ENCODE assay signal across 1 cellular context in genomic region chr1:36153476-36153875, GRCh38.
TF ChIP-seq lines count a peak whose summit lies in the region.

No MANE protein-coding gene starts in this region.

TF ChIP-seq in HepG2, 621 proteins besides CTCF, POLR2A, EP300 and RAD21:
- TF ChIP-seq ZFX (CRISPR knock-in tag; IDR thresholded peaks at IDR 0.05; ENCODE audit: low read depth), result no peak
- no peak for TF ChIP-seq RARG (CRISPR knock-in tag; IDR thresholded peaks at IDR 0.05; ENCODE audit: low read depth)
- TF ChIP-seq, protein P1, sequence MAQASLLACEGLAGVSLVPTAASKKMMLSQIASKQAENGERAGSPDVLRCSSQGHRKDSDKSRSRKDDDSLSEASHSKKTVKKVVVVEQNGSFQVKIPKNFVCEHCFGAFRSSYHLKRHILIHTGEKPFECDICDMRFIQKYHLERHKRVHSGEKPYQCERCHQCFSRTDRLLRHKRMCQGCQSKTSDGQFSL (CRISPR knock-in tag; IDR thresholded peaks at IDR 0.05), result no peak
- TF ChIP-seq, protein P2, sequence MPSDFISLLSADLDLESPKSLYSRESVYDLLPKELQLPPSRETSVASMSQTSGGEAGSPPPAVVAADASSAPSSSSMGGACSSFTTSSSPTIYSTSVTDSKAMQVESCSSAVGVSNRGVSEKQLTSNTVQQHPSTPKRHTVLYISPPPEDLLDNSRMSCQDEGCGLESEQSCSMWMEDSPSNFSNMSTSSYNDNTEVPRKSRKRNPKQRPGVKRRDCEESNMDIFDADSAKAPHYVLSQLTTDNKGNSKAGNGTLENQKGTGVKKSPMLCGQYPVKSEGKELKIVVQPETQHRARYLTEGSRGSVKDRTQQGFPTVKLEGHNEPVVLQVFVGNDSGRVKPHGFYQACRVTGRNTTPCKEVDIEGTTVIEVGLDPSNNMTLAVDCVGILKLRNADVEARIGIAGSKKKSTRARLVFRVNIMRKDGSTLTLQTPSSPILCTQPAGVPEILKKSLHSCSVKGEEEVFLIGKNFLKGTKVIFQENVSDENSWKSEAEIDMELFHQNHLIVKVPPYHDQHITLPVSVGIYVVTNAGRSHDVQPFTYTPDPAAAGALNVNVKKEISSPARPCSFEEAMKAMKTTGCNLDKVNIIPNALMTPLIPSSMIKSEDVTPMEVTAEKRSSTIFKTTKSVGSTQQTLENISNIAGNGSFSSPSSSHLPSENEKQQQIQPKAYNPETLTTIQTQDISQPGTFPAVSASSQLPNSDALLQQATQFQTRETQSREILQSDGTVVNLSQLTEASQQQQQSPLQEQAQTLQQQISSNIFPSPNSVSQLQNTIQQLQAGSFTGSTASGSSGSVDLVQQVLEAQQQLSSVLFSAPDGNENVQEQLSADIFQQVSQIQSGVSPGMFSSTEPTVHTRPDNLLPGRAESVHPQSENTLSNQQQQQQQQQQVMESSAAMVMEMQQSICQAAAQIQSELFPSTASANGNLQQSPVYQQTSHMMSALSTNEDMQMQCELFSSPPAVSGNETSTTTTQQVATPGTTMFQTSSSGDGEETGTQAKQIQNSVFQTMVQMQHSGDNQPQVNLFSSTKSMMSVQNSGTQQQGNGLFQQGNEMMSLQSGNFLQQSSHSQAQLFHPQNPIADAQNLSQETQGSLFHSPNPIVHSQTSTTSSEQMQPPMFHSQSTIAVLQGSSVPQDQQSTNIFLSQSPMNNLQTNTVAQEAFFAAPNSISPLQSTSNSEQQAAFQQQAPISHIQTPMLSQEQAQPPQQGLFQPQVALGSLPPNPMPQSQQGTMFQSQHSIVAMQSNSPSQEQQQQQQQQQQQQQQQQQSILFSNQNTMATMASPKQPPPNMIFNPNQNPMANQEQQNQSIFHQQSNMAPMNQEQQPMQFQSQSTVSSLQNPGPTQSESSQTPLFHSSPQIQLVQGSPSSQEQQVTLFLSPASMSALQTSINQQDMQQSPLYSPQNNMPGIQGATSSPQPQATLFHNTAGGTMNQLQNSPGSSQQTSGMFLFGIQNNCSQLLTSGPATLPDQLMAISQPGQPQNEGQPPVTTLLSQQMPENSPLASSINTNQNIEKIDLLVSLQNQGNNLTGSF (CRISPR knock-in tag; IDR thresholded peaks at IDR 0.05), result no peak
- TF ChIP-seq REL (CRISPR knock-in tag; conservative IDR thresholded peaks at IDR 0.05), result no peak
- no peak for TF ChIP-seq ZNF644 (CRISPR knock-in tag; IDR thresholded peaks at IDR 0.05; ENCODE audit: low read depth)
- TF ChIP-seq, protein P3, sequence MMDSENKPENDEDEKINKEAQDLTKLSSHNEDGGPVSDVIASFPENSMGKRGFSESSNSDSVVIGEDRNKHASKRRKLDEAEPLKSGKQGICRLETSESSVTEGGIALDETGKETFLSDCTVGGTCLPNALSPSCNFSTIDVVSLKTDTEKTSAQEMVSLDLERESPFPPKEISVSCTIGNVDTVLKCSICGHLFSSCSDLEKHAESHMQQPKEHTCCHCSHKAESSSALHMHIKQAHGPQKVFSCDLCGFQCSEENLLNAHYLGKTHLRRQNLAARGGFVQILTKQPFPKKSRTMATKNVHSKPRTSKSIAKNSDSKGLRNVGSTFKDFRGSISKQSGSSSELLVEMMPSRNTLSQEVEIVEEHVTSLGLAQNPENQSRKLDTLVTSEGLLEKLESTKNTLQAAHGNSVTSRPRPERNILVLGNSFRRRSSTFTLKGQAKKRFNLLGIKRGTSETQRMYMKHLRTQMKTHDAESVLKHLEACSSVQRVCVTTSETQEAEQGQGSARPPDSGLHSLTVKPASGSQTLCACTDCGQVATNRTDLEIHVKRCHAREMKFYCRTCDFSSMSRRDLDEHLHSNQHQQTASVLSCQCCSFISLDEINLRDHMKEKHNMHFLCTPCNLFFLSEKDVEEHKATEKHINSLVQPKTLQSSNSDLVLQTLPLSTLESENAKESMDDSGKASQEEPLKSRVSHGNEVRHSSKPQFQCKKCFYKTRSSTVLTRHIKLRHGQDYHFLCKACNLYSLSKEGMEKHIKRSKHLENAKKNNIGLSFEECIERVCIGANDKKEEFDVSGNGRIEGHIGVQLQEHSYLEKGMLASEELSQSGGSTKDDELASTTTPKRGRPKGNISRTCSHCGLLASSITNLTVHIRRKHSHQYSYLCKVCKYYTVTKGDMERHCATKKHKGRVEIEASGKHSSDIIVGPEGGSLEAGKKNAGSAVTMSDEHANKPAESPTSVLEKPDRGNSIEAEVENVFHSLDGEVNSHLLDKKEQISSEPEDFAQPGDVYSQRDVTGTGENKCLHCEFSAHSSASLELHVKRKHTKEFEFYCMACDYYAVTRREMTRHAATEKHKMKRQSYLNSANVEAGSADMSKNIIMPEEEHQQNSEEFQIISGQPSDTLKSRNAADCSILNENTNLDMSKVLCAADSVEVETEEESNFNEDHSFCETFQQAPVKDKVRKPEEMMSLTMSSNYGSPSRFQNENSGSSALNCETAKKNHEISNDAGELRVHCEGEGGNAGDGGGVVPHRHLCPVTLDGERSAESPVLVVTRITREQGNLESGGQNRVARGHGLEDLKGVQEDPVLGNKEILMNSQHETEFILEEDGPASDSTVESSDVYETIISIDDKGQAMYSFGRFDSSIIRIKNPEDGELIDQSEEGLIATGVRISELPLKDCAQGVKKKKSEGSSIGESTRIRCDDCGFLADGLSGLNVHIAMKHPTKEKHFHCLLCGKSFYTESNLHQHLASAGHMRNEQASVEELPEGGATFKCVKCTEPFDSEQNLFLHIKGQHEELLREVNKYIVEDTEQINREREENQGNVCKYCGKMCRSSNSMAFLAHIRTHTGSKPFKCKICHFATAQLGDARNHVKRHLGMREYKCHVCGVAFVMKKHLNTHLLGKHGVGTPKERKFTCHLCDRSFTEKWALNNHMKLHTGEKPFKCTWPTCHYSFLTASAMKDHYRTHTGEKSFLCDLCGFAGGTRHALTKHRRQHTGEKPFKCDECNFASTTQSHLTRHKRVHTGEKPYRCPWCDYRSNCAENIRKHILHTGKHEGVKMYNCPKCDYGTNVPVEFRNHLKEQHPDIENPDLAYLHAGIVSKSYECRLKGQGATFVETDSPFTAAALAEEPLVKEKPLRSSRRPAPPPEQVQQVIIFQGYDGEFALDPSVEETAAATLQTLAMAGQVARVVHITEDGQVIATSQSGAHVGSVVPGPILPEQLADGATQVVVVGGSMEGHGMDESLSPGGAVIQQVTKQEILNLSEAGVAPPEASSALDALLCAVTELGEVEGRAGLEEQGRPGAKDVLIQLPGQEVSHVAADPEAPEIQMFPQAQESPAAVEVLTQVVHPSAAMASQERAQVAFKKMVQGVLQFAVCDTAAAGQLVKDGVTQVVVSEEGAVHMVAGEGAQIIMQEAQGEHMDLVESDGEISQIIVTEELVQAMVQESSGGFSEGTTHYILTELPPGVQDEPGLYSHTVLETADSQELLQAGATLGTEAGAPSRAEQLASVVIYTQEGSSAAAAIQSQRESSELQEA (CRISPR knock-in tag; IDR thresholded peaks at IDR 0.05; ENCODE audit: not compliant biosample characterization), result no peak
- TF ChIP-seq, protein P4, sequence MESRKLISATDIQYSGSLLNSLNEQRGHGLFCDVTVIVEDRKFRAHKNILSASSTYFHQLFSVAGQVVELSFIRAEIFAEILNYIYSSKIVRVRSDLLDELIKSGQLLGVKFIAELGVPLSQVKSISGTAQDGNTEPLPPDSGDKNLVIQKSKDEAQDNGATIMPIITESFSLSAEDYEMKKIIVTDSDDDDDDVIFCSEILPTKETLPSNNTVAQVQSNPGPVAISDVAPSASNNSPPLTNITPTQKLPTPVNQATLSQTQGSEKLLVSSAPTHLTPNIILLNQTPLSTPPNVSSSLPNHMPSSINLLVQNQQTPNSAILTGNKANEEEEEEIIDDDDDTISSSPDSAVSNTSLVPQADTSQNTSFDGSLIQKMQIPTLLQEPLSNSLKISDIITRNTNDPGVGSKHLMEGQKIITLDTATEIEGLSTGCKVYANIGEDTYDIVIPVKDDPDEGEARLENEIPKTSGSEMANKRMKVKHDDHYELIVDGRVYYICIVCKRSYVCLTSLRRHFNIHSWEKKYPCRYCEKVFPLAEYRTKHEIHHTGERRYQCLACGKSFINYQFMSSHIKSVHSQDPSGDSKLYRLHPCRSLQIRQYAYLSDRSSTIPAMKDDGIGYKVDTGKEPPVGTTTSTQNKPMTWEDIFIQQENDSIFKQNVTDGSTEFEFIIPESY (CRISPR knock-in tag; IDR thresholded peaks at IDR 0.05), result no peak
- TF ChIP-seq GPBP1L1 (CRISPR knock-in tag; IDR thresholded peaks at IDR 0.05), result no peak
- TF ChIP-seq, protein P5, sequence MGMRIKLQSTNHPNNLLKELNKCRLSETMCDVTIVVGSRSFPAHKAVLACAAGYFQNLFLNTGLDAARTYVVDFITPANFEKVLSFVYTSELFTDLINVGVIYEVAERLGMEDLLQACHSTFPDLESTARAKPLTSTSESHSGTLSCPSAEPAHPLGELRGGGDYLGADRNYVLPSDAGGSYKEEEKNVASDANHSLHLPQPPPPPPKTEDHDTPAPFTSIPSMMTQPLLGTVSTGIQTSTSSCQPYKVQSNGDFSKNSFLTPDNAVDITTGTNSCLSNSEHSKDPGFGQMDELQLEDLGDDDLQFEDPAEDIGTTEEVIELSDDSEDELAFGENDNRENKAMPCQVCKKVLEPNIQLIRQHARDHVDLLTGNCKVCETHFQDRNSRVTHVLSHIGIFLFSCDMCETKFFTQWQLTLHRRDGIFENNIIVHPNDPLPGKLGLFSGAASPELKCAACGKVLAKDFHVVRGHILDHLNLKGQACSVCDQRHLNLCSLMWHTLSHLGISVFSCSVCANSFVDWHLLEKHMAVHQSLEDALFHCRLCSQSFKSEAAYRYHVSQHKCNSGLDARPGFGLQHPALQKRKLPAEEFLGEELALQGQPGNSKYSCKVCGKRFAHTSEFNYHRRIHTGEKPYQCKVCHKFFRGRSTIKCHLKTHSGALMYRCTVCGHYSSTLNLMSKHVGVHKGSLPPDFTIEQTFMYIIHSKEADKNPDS (CRISPR knock-in tag; IDR thresholded peaks at IDR 0.05), result no peak
- TF ChIP-seq NFE2L2 (IDR thresholded peaks at IDR 0.05; ENCODE audit: low read length), result no peak
